Comparison of ENCODE assay signal across 21 cellular contexts in the genomic region with DNA sequence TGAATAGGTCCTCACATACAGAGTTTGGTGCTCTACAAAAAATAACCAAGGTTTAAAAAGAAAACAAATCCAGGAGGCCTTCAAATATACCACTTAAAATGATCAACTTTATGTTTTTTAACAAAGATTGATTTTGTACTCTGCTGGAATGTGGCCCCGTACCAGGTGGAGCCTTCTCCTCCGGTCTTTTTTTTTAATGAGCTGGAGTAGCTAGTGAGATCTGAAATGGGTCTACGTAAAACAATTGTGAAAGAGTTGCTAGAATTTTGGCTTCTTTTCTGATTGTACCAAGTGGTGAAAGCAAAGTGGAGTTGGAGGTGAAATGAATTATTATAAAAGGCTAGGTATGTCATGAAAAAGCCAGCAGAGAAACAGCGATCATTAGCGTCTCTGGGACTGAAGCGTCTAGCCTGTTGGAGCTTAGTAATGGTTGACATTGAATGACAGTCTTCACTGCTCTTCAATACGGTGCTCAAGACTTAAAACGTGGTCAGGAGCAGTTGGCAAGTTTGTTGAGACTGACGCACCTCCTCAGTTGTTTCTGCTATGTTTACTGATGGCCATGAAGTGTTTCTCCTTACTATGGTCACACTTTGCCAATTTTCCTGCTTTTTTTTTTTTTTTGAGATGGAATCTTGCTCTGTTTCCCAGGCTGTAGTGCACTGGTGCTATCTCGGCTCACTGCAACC.
A peak's percentile ranks its signal among the peaks of the same experiment; 100 is the strongest.
DNase-seq lines count a peak whose midpoint lies in the region; ATAC-seq, FAIRE-seq and TF ChIP-seq lines count a peak whose summit lies in the region.
"Had no signal": no experiment of that assay in that cellular context is flagged by ENCODE, and none has a peak within 500 bp of the region (broad histone marks: within the 10 kb centered on the region; RNA-seq: fewer than 3 reads in every experiment).

No MANE protein-coding gene starts in this region.

- no peaks in the 10 kb centered on the region for H3K36me3 Mint-ChIP-seq in chondrocyte (ENCODE audit: low read depth)
- peaks cover 17% of the 10 kb centered on the region for H3K36me3 Mint-ChIP-seq in type B pancreatic cell

- no peak overlapping the region for H3K9ac ChIP-seq in HepG2 (ENCODE audit: insufficient read depth, low read depth, low read length)

- H3K27ac ChIP-seq in HepG2 (ENCODE audit: extremely low read length, insufficient read depth, low read length) (peak overlapping the region; percentile 7), pancreas (peak overlapping the region; percentile 2 to 68 (median 34))
- H3K27ac ChIP-seq: HL-60 had no signal

- BruUV-seq in HepG2 (replicated peaks; lab: Mats Ljungman, UMichigan): no TSS peak

- no peaks in the 10 kb centered on the region for H4K20me1 ChIP-seq in HepG2 (ENCODE audit: insufficient read depth, low read length)

- H3K4me3 ChIP-seq in HepG2 (replicated peaks in 1 of 3; ENCODE audit: insufficient read depth in 1 of 3, low read depth in 2 of 3, low read length in 3 of 3) (no peak overlapping the region), pancreas (no peak overlapping the region)
- H3K4me3 ChIP-seq: mucosa of descending colon had no signal

- no peaks in the 10 kb centered on the region for H3K36me3 ChIP-seq in HepG2 (replicated peaks in 1 of 2; ENCODE audit: control insufficient read depth in 1 of 2, insufficient read depth in 2 of 2, low read length in 2 of 2)
- no peaks in the 10 kb centered on the region for H3K36me3 ChIP-seq in pancreas

- no peak for TF ChIP-seq POLR2A in HepG2 (IDR thresholded peaks at IDR 0.05; ENCODE audit: insufficient read depth in 1 of 2, low read depth in 2 of 2, low read length in 2 of 2)

- peaks cover 12% of the 10 kb centered on the region for H3K79me2 ChIP-seq in HepG2 (ENCODE audit: insufficient read depth, low read length)

- H2AFZ ChIP-seq in HepG2 (ENCODE audit: low read length): no peak overlapping the region

- H3K9me3 ChIP-seq in HepG2 (ENCODE audit: low read length) (no peaks in the 10 kb centered on the region), pancreas (no peaks in the 10 kb centered on the region)
- H3K9me3 ChIP-seq: mucosa of descending colon had no signal

- TF ChIP-seq CTCF in chondrocyte (IDR thresholded peaks at IDR 0.05): no peak
- TF ChIP-seq CTCF in HepG2 (CRISPR knock-in tag; IDR thresholded peaks at IDR 0.05): no peak
- TF ChIP-seq CTCF in pancreas (IDR thresholded peaks at IDR 0.05): no peak
- TF ChIP-seq CTCF in type B pancreatic cell (conservative IDR thresholded peaks at IDR 0.05): no peak

- intact Hi-C loops in HepG2 (cut with micrococcal nuclease; ENCODE audit: unreplicated experiment): no loop called here
- intact Hi-C loops in pancreas (cut with DNase I): no loop called here

- TF ChIP-seq RAD21 in HepG2 (CRISPR knock-in tag; IDR thresholded peaks at IDR 0.05): no peak

- CTCF ChIA-PET in HepG2 (lab: Yijun Ruan, JAX; ENCODE audit: low intra/inter-chr PET ratio, low total read pairs): no interaction called here

- DNase-seq in chondrocyte (ENCODE audit: low spot score): no peak
- DNase-seq in HepG2 (ENCODE audit: low spot score): no peak
- no peak for DNase-seq in pancreas
- DNase-seq in type B pancreatic cell (ENCODE audit: extremely low spot score, unreplicated experiment): no peak
- no peak for DNase-seq in NCI-H146 (lab: John Stamatoyannopoulos, UW)
- no peak for DNase-seq in NOMO-1 treated with dmso at 0.1 percent for 144 hours (lab: John Stamatoyannopoulos, UW; ENCODE audit: unreplicated experiment)
- no peak for DNase-seq in activated effector memory CD4-positive, alpha-beta T cell treated with Interleukin-2 at 50 U/mL for 16 hours
- DNase-seq: activated CD4-positive, alpha-beta T cell treated with anti-CD3 and anti-CD28 coated beads for 1 hour; activated CD8-positive, alpha-beta memory T cell treated with anti-CD3 and anti-CD28 coated beads for 24 hours; activated naive CD4-positive, alpha-beta T cell treated with anti-CD3 and anti-CD28 coated beads for 36 hours; activated T-cell treated with anti-CD3 and anti-CD28 coated beads, Interleukin-2, amount 50 U/mL, for 24 hours; aorta; CD4-positive, alpha-beta T cell; effector memory CD8-positive, alpha-beta T cell; glutamatergic neuron; GOT3; mucosa of descending colon; NCI-H1105; NCI-H2081; Right ventricle myocardium superior had no signal

- H3K4me1 Mint-ChIP-seq in chondrocyte (ENCODE audit: low read depth): peaks cover 51% of the 10 kb centered on the region
- H3K4me1 Mint-ChIP-seq in type B pancreatic cell (ENCODE audit: unreplicated experiment): peaks cover 61% of the 10 kb centered on the region

- no peaks in the 10 kb centered on the region for H3K9me3 Mint-ChIP-seq in chondrocyte (ENCODE audit: low read depth)
- H3K9me3 Mint-ChIP-seq in type B pancreatic cell: peaks cover 4% of the 10 kb centered on the region
- H3K9me3 Mint-ChIP-seq: activated naive CD4-positive, alpha-beta T cell treated with anti-CD3 and anti-CD28 coated beads for 36 hours; activated T-cell treated with anti-CD3 and anti-CD28 coated beads, Interleukin-2, amount 50 U/mL, for 24 hours; CD4-positive, alpha-beta T cell had no signal

- no peak for TF ChIP-seq EP300 in HepG2 (IDR thresholded peaks at IDR 0.05; ENCODE audit: low read depth in 2 of 2, low read length in 2 of 2)
- no peak for TF ChIP-seq EP300 in HepG2 (CRISPR knock-in tag; IDR thresholded peaks at IDR 0.05; ENCODE audit: borderline replicate concordance)

- H3K27me3 Mint-ChIP-seq in chondrocyte (ENCODE audit: low read depth) (no peaks in the 10 kb centered on the region), type B pancreatic cell (no peaks in the 10 kb centered on the region)
- H3K27me3 Mint-ChIP-seq: CD4-positive, alpha-beta T cell had no signal

- peaks cover 71% of the 10 kb centered on the region for H3K4me1 ChIP-seq in HepG2 (ENCODE audit: insufficient read depth, low read length)
- H3K4me1 ChIP-seq in pancreas: peaks cover 35 to 49% (median 40%) of the 10 kb centered on the region in 3 donors

- in situ Hi-C loops in HepG2 (cut with HindIII; ENCODE audit: extremely low pct_ligation_motif_present, low pct_unique_long_range_greater_than_20kb): no loop called here

- H3K4me3 Mint-ChIP-seq in chondrocyte (ENCODE audit: unreplicated experiment) (no peak overlapping the region), type B pancreatic cell (peak overlapping the region; percentile 52)
- H3K4me3 Mint-ChIP-seq: activated naive CD4-positive, alpha-beta T cell treated with anti-CD3 and anti-CD28 coated beads for 36 hours; activated T-cell treated with anti-CD3 and anti-CD28 coated beads, Interleukin-2, amount 50 U/mL, for 24 hours; CD4-positive, alpha-beta T cell; effector memory CD8-positive, alpha-beta T cell had no signal

- no peak for FAIRE-seq in HepG2 (lab: Jason Lieb, UNC)
- no peak for FAIRE-seq in pancreas (lab: Jason Lieb, UNC)

- peak overlapping the region; percentile 28 for H3K27ac Mint-ChIP-seq in chondrocyte (ENCODE audit: unreplicated experiment)
- H3K27ac Mint-ChIP-seq in type B pancreatic cell: peak overlapping the region; percentile 34
- H3K27ac Mint-ChIP-seq: activated naive CD4-positive, alpha-beta T cell treated with anti-CD3 and anti-CD28 coated beads for 36 hours; activated T-cell treated with anti-CD3 and anti-CD28 coated beads, Interleukin-2, amount 50 U/mL, for 24 hours; CD4-positive, alpha-beta T cell; effector memory CD8-positive, alpha-beta T cell had no signal

- H3K4me2 ChIP-seq in HepG2 (ENCODE audit: low read depth, low read length): no peak overlapping the region

- 95% methylated on average over 10 of the region's 10 CpGs for whole genome bisulfite sequencing in HepG2 (ENCODE audit: low lambda C conversion rate)
- 38 to 60% methylated on average over 10 of the region's 10 CpGs for WGBS in pancreas, 2 donors

- POLR2A ChIA-PET in HepG2 (lab: Yijun Ruan, JAX): interaction anchor here (0.9 to 5.4 kb wide), 3 partner anchors 12 to 84 kb away, joined by 3 to 26 read pairs (median 3); partner anchors contain the start of gene DAPK1

- no peak for ATAC-seq in HepG2
- peak in 2 of 4 donors; percentile 5 to 38 for ATAC-seq in pancreas
- ATAC-seq: effector memory CD8-positive, alpha-beta T cell had no signal

- H3K27me3 ChIP-seq in HepG2 (ENCODE audit: control insufficient read depth in 1 of 2, insufficient read depth in 2 of 2, low read length in 2 of 2) (no peaks in the 10 kb centered on the region), pancreas (no peaks in the 10 kb centered on the region)

TF ChIP-seq in HepG2, 621 proteins besides CTCF, POLR2A, EP300 and RAD21:
- TF ChIP-seq ZNF496 (CRISPR knock-in tag; IDR thresholded peaks at IDR 0.05; ENCODE audit: insufficient replicate concordance) (no peak), SAP130 (CRISPR knock-in tag; IDR thresholded peaks at IDR 0.05; ENCODE audit: low read depth) (no peak), TOPORS (CRISPR knock-in tag; IDR thresholded peaks at IDR 0.05) (no peak)
